ENCODE assay signal across 32 cellular contexts in genomic region chr5:7589800-7590199, GRCh38.
"Had no signal": no experiment of that assay in that cellular context is flagged by ENCODE, and none has a peak within 500 bp of the region (broad histone marks: within the 10 kb centered on the region; RNA-seq: fewer than 3 reads in every experiment).

No MANE protein-coding gene starts in this region.

- H3K36me3 Mint-ChIP-seq: activated naive CD8-positive, alpha-beta T cell treated with anti-CD3 and anti-CD28 coated beads for 36 hours; T-cell had no signal

- H3K27ac ChIP-seq: brain microvascular endothelial cell, SJSA1, VCaP had no signal

- DNase-seq: activated CD4-positive, alpha-beta memory T cell treated with anti-CD3 and anti-CD28 coated beads, Interleukin-2, amount 10 ng/mL, durations not matched to agents 7 days and 5 days; activated CD4-positive, alpha-beta T cell treated with anti-CD3 and anti-CD28 coated beads for 1 hour; activated CD4-positive, alpha-beta T cell treated with anti-CD3 and anti-CD28 coated beads for 48 hours; activated CD4-positive, CD25-positive, alpha-beta regulatory T cell; activated effector memory CD4-positive, alpha-beta T cell treated with anti-CD3 and anti-CD28 coated beads, Interleukin-2, amount 50 U/mL, for 16 hours; activated naive CD4-positive, alpha-beta T cell; activated naive CD4-positive, alpha-beta T cell treated with anti-CD3 and anti-CD28 coated beads, Interleukin-2, amount 50 U/mL, for 16 hours; activated naive CD8-positive, alpha-beta T cell treated with anti-CD3 and anti-CD28 coated beads for 36 hours; activated T-cell treated with anti-CD3 and anti-CD28 coated beads, Interleukin-2, amount 50 U/mL, for 1 hour; activated T-cell treated with anti-CD3 and anti-CD28 coated beads, Interleukin-2, amount 50 U/mL, for 72 hours; amniotic stem cell; aorta; brain microvascular endothelial cell; central memory CD4-positive, alpha-beta T cell; NCI-H1105; NCI-H1417 treated with DMSO at 0.1 percent for 48 hours; NCI-H187 treated with DMSO at 0.1 percent for 48 hours; NCI-H2081; NCI-H2171 treated with DMSO at 0.1 percent for 48 hours; NCI-H2227 treated with DMSO at 0.1 percent for 48 hours; NCI-H446; NCI-H510A treated with DMSO at 0.1 percent for 48 hours; NCI-H526 treated with DMSO at 0.1 percent for 48 hours; NCI-H774; SHP77 treated with DMSO at 0.1 percent for 48 hours; SK-N-SH; T-cell; T-helper 17 cell had no signal

- H3K4me3 Mint-ChIP-seq: activated CD4-positive, alpha-beta memory T cell treated with anti-CD3 and anti-CD28 coated beads, Interleukin-2, amount 10 ng/mL, durations not matched to agents 7 days and 5 days; activated naive CD8-positive, alpha-beta T cell treated with anti-CD3 and anti-CD28 coated beads for 36 hours; activated T-cell treated with anti-CD3 and anti-CD28 coated beads, Interleukin-2, amount 50 U/mL, for 72 hours; activated T-helper 17 cell treated with anti-CD3 and anti-CD28 coated beads, Interleukin-2, amount 50 U/mL, for 72 hours; T-cell; T-helper 17 cell had no signal

- H3K4me1 ChIP-seq: SJSA1 had no signal

- H3K9me2 ChIP-seq: SK-N-SH had no signal

- H3K4me3 ChIP-seq: SJSA1 had no signal

- H3K27ac Mint-ChIP-seq: activated CD4-positive, alpha-beta memory T cell treated with anti-CD3 and anti-CD28 coated beads, Interleukin-2, amount 10 ng/mL, durations not matched to agents 7 days and 5 days; activated naive CD8-positive, alpha-beta T cell treated with anti-CD3 and anti-CD28 coated beads for 36 hours; activated T-cell treated with anti-CD3 and anti-CD28 coated beads, Interleukin-2, amount 50 U/mL, for 72 hours; activated T-helper 17 cell treated with anti-CD3 and anti-CD28 coated beads, Interleukin-2, amount 50 U/mL, for 72 hours; T-cell; T-helper 17 cell had no signal

- H3K9me3 Mint-ChIP-seq: activated CD4-positive, alpha-beta memory T cell treated with anti-CD3 and anti-CD28 coated beads, Interleukin-2, amount 10 ng/mL, durations not matched to agents 7 days and 5 days; activated naive CD8-positive, alpha-beta T cell treated with anti-CD3 and anti-CD28 coated beads for 36 hours; activated T-cell treated with anti-CD3 and anti-CD28 coated beads, Interleukin-2, amount 50 U/mL, for 72 hours; activated T-helper 17 cell treated with anti-CD3 and anti-CD28 coated beads, Interleukin-2, amount 50 U/mL, for 72 hours had no signal

- H3K27me3 ChIP-seq: brain microvascular endothelial cell, SJSA1 had no signal

- H3K36me3 ChIP-seq: brain microvascular endothelial cell, SJSA1 had no signal

- H3K27me3 Mint-ChIP-seq: activated CD4-positive, alpha-beta memory T cell treated with anti-CD3 and anti-CD28 coated beads, Interleukin-2, amount 10 ng/mL, durations not matched to agents 7 days and 5 days; activated naive CD8-positive, alpha-beta T cell treated with anti-CD3 and anti-CD28 coated beads for 36 hours had no signal

- H3K4me1 Mint-ChIP-seq: activated CD4-positive, alpha-beta memory T cell treated with anti-CD3 and anti-CD28 coated beads, Interleukin-2, amount 10 ng/mL, durations not matched to agents 7 days and 5 days; activated naive CD8-positive, alpha-beta T cell treated with anti-CD3 and anti-CD28 coated beads for 36 hours; activated T-helper 17 cell treated with anti-CD3 and anti-CD28 coated beads, Interleukin-2, amount 50 U/mL, for 72 hours; T-cell; T-helper 17 cell had no signal

- H3K4me2 ChIP-seq: SK-N-SH had no signal

- ATAC-seq: activated T-cell treated with anti-CD3 and anti-CD28 coated beads, Interleukin-2, amount 50 U/mL, for 72 hours; activated T-helper 17 cell treated with anti-CD3 and anti-CD28 coated beads, Interleukin-2, amount 50 U/mL, for 72 hours; Panc1; T-cell; T-helper 17 cell had no signal

- H3K9ac ChIP-seq: SK-N-SH had no signal
